In the genomic region with DNA sequence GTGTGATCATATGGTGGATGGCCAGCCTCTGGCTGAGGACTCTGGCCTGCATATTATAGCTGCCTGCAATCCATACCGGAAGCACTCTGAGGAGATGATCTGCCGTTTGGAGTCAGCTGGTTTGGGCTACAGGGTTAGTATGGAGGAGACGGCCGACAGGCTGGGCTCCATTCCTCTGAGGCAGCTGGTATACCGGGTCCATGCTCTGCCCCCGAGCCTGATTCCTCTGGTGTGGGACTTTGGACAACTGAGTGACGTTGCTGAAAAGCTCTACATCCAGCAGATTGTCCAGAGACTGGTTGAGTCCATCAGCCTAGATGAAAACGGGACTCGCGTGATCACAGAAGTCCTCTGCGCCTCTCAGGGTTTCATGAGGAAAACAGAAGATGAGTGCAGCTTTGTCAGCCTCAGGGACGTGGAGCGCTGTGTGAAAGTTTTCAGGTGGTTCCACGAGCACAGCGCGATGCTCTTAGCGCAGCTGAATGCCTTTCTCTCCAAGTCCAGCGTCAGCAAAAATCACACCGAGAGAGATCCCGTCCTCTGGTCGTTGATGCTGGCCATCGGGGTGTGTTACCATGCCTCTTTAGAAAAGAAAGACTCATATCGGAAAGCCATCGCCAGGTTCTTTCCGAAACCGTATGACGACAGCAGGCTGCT, we compare ENCODE assay signal across 15 cellular contexts.
DNase-seq lines count a peak whose midpoint lies in the region; ATAC-seq and TF ChIP-seq lines count a peak whose summit lies in the region.
"Had no signal": no experiment of that assay in that cellular context is flagged by ENCODE, and none has a peak within 500 bp of the region (broad histone marks: within the 10 kb centered on the region; RNA-seq: fewer than 3 reads in every experiment).

No MANE protein-coding gene starts in this region.

- peaks cover 98% of the 10 kb centered on the region for H3K36me3 Mint-ChIP-seq in activated T-helper 17 cell treated with anti-CD3 and anti-CD28 coated beads, Interleukin-2, amount 50 U/mL, for 72 hours (ENCODE audit: low read depth)

- H3K4me1 Mint-ChIP-seq in activated T-helper 17 cell treated with anti-CD3 and anti-CD28 coated beads, Interleukin-2, amount 50 U/mL, for 72 hours, result peaks cover 17% of the 10 kb centered on the region
- H3K4me1 Mint-ChIP-seq: CD14-positive monocyte had no signal

- H3K27me3 ChIP-seq in upper lobe of right lung, result no peaks in the 10 kb centered on the region

- H3K27ac ChIP-seq in upper lobe of right lung, result no peak overlapping the region
- H3K27ac ChIP-seq: 22Rv1, GM23248 had no signal

- no peak overlapping the region for H3K4me3 Mint-ChIP-seq in activated T-helper 17 cell treated with anti-CD3 and anti-CD28 coated beads, Interleukin-2, amount 50 U/mL, for 72 hours
- H3K4me3 Mint-ChIP-seq: CD14-positive monocyte; CD8-positive, alpha-beta T cell had no signal

- peak overlapping the region; percentile 13 for H3K27ac Mint-ChIP-seq in activated T-helper 17 cell treated with anti-CD3 and anti-CD28 coated beads, Interleukin-2, amount 50 U/mL, for 72 hours
- H3K27ac Mint-ChIP-seq: CD8-positive, alpha-beta T cell had no signal

- no peak for ATAC-seq in activated T-helper 17 cell treated with anti-CD3 and anti-CD28 coated beads, Interleukin-2, amount 50 U/mL, for 72 hours (replicated peaks)
- no peak for ATAC-seq in upper lobe of right lung
- no peak for ATAC-seq in GM19023 (IDR thresholded peaks at IDR 0.05; ENCODE audit: unreplicated experiment)
- ATAC-seq: CD8-positive, alpha-beta T cell had no signal

- H3K4me1 ChIP-seq in upper lobe of right lung, result no peaks in the 10 kb centered on the region

- intact Hi-C loops in upper lobe of right lung (cut with DNase I), result no loop called here

- no peaks in the 10 kb centered on the region for H3K9me3 ChIP-seq in upper lobe of right lung

- TF ChIP-seq CTCF in upper lobe of right lung (IDR thresholded peaks at IDR 0.05), result no peak

- no peaks in the 10 kb centered on the region for H3K27me3 Mint-ChIP-seq in activated T-helper 17 cell treated with anti-CD3 and anti-CD28 coated beads, Interleukin-2, amount 50 U/mL, for 72 hours

- H3K4me3 ChIP-seq in upper lobe of right lung, result no peak overlapping the region
- H3K4me3 ChIP-seq: GM23248 had no signal

- no peaks in the 10 kb centered on the region for H3K9me3 Mint-ChIP-seq in activated T-helper 17 cell treated with anti-CD3 and anti-CD28 coated beads, Interleukin-2, amount 50 U/mL, for 72 hours
- H3K9me3 Mint-ChIP-seq: CD8-positive, alpha-beta T cell had no signal

- H3K36me3 ChIP-seq in upper lobe of right lung, result peaks cover 100% of the 10 kb centered on the region

- peak; percentile 11 for DNase-seq in activated T-cell treated with anti-CD3 and anti-CD28 coated beads, Interleukin-2, amount 50 U/mL, for 1 hour
- no peak for DNase-seq in activated T-cell treated with anti-CD3 and anti-CD28 coated beads for 4 hours
- DNase-seq in mesenteric fat pad (ENCODE audit: low spot score), result peak; percentile 55
- peak; percentile 40 for DNase-seq in upper lobe of right lung
- no peak for DNase-seq in NCI-H2107 treated with DMSO at 0.1 percent for 48 hours (lab: John Stamatoyannopoulos, UW; ENCODE audit: unreplicated experiment)
- DNase-seq: CD8-positive, alpha-beta T cell; COR-L47; DND-41; GDM1; GM23248; IMR-90 had no signal

Comparison
In these comparisons a context has a peak if more than half of its experiments do, and no peak if none do; other contexts are left out.
1. DNase-seq: peak in activated T-cell treated with anti-CD3 and anti-CD28 coated beads, Interleukin-2, amount 50 U/mL, for 1 hour (single experiment), mesenteric fat pad (single experiment) and upper lobe of right lung (single experiment); none in activated T-cell treated with anti-CD3 and anti-CD28 coated beads for 4 hours (single experiment) and NCI-H2107 treated with DMSO at 0.1 percent for 48 hours (single experiment).